In the genomic region with DNA sequence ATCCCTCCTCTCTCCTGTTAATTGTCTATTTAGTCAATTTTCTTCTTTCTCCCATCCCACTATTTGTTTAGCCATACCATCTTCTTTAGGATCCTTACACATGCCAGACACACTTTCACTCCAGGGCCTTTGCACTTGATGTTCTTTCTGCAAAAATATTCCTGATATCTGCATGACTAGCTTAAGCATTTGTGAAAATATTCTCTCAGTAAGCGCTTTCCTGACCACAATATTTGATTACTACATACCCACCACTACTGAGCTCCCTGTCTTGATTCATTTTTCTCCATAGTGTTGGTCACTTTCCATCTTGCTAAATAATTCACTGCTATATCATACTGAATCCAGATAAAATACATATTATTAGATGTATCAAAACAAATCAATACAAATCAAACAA, we compare ENCODE assay signal across 1 cellular context.
TF ChIP-seq lines count a peak whose summit lies in the region.

No MANE protein-coding gene starts in this region.

TF ChIP-seq in IMR-90, 13 proteins besides CTCF, POLR2A, EP300 and RAD21 (continued from another document):
- TF ChIP-seq, protein P1, sequence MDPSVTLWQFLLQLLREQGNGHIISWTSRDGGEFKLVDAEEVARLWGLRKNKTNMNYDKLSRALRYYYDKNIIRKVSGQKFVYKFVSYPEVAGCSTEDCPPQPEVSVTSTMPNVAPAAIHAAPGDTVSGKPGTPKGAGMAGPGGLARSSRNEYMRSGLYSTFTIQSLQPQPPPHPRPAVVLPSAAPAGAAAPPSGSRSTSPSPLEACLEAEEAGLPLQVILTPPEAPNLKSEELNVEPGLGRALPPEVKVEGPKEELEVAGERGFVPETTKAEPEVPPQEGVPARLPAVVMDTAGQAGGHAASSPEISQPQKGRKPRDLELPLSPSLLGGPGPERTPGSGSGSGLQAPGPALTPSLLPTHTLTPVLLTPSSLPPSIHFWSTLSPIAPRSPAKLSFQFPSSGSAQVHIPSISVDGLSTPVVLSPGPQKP (IDR thresholded peaks at IDR 0.05; ENCODE audit: borderline replicate concordance, low read depth, low read length) = no peak
- TF ChIP-seq FOS (IDR thresholded peaks at IDR 0.05; ENCODE audit: low read depth, low read length) (no peak), MAZ (IDR thresholded peaks at IDR 0.05; ENCODE audit: borderline replicate concordance, low read depth, low read length) (no peak), MXI1 (IDR thresholded peaks at IDR 0.05; ENCODE audit: borderline replicate concordance, low read depth, low read length) (no peak), CHD1 (IDR thresholded peaks at IDR 0.05; ENCODE audit: low read depth, low read length) (no peak), BHLHE40 (IDR thresholded peaks at IDR 0.05; ENCODE audit: low read depth, low read length) (no peak), RCOR1 (IDR thresholded peaks at IDR 0.05; ENCODE audit: insufficient replicate concordance, low read length) (no peak)
